In genomic region chr19:58439576-58440554, GRCh38 we compare ENCODE assay signal across 8 cellular contexts. TPM values are rescaled to one million over a fixed set of nuclear protein-coding genes. Genes with fewer than 3 reads are reported as not detected.
DNase-seq lines count a peak whose midpoint lies in the region; ATAC-seq, FAIRE-seq and TF ChIP-seq lines count a peak whose summit lies in the region.

ZNF132 (minus strand) TSS chr19:58440153; CDS start chr19:58439821, 332 bp downstream.

- H4K8ac ChIP-seq in H1 (ENCODE audit: extremely low read depth, insufficient read depth, low read length) (peak within 1 kb of the TSS; percentile 81), mesenchymal stem cell (ENCODE audit: low read length) (peak within 1 kb of the TSS; percentile 99)

- H4K20me1 ChIP-seq in H1 (replicated peaks in 1 of 2; ENCODE audit: control insufficient read depth in 1 of 2, insufficient read depth in 2 of 2, low read length in 2 of 2) = no peaks in the 10 kb centered on the region

- POLR2A ChIA-PET in H1 (lab: Charles Lee; ENCODE audit: partially characterized antibody) = interaction anchor here (0.5 to 2.6 kb wide), 6 partner anchors 12 to 80 kb away, joined by 3 to 13 read pairs (median 3); partner anchors contain the start of genes ZBTB45, ZNF324B and ZNF584

- CTCF ChIA-PET in H1 (lab: Charles Lee; ENCODE audit: partially characterized antibody) = interaction anchor here (0.8 kb wide), 1 partner anchor 11 kb away, joined by 3 read pairs; the partner anchor contains the start of gene ZNF324B

- H3K4me3 ChIP-seq in H1 (ENCODE audit: extremely low read depth in 1 of 4, insufficient read depth in 2 of 4, low read depth in 3 of 4, low read length in 4 of 4) (peak within 1 kb of the TSS; percentile 82 to 96 (median 90)), mesenchymal stem cell (ENCODE audit: insufficient read depth in 1 of 2, low read depth in 1 of 2, low read length in 2 of 2) (peak within 1 kb of the TSS; percentile 82 to 97)

- H2BK5ac ChIP-seq in H1 (ENCODE audit: low read depth, low read length) (peak within 1 kb of the TSS; percentile 76), mesenchymal stem cell (ENCODE audit: low read depth, low read length, poor library complexity, severe bottlenecking) (peak within 1 kb of the TSS; percentile 33)

- H2BK15ac ChIP-seq in H1 (ENCODE audit: low read length) = no peak within 1 kb of the TSS
- H2BK15ac ChIP-seq in mesenchymal stem cell (ENCODE audit: low read depth, poor library complexity, severe bottlenecking) = peak within 1 kb of the TSS; percentile 44

- no peaks in the 10 kb centered on the region for H3K79me2 ChIP-seq in H1 (ENCODE audit: control insufficient read depth in 1 of 2, insufficient read depth in 2 of 2, low read length in 2 of 2)

- peak within 1 kb of the TSS; percentile 23 for H4K91ac ChIP-seq in H1 (replicated peaks; ENCODE audit: insufficient read length, low read length)
- H4K91ac ChIP-seq in mesenchymal stem cell (ENCODE audit: low read length) = peak within 1 kb of the TSS; percentile 57

- H3K4me2 ChIP-seq in H1 (ENCODE audit: insufficient read depth in 1 of 2, low read depth in 2 of 2, low read length in 2 of 2) = peak within 1 kb of the TSS; percentile 85 to 96
- peak within 1 kb of the TSS; percentile 71 for H3K4me2 ChIP-seq in mesenchymal stem cell (ENCODE audit: low read length, poor library complexity, severe bottlenecking)

- 12% methylated on average over 59 of the region's 59 CpGs; no CpG with 5 or more reads in 1 of the 2 experiments for WGBS in H1 (ENCODE audit: extremely low coverage in 1 of 2, insufficient coverage in 1 of 2, insufficient read length in 1 of 2, insufficient replicate concordance in 2 of 2, low coverage in 1 of 2, low lambda C conversion rate in 2 of 2, missing lambda C conversion rate in 1 of 2), 2 experiments
- 39% methylated on average over 59 of the region's 59 CpGs for WGBS in mesenchymal stem cell

- peaks cover 20 to 27% of the 10 kb centered on the region in 2 experiments for H3K9me3 ChIP-seq in H1 (ENCODE audit: insufficient read depth in 2 of 2, low read depth in 1 of 2, low read length in 1 of 2)
- peaks cover 42% of the 10 kb centered on the region for H3K9me3 ChIP-seq in mesenchymal stem cell (ENCODE audit: control insufficient read depth, low read length)

- H3K27ac ChIP-seq in H1 (ENCODE audit: low read depth, low read length) = peak within 1 kb of the TSS; percentile 60; the same call in 1 of the 2 replicates
- peak within 1 kb of the TSS; percentile 66 for H3K27ac ChIP-seq in mesenchymal stem cell (ENCODE audit: low read length, poor library complexity, severe bottlenecking)

- H3K36me3 ChIP-seq in H1 (ENCODE audit: control insufficient read depth in 2 of 4, insufficient read depth in 4 of 4, low read length in 3 of 4) = peaks cover 0 to 21% (median 14%) of the 10 kb centered on the region in 4 experiments; a peak in 6 of 8 replicates
- peaks cover 21 to 32% of the 10 kb centered on the region in 2 experiments for H3K36me3 ChIP-seq in mesenchymal stem cell (ENCODE audit: control insufficient read depth in 1 of 2, insufficient read depth in 2 of 2, low read depth in 1 of 2, low read length in 2 of 2)

- no peak within 1 kb of the TSS for H2BK20ac ChIP-seq in H1 (ENCODE audit: low read length)

- no peak within 1 kb of the TSS for H2BK120ac ChIP-seq in H1 (replicated peaks; ENCODE audit: low read depth, low read length)
- no peak within 1 kb of the TSS for H2BK120ac ChIP-seq in mesenchymal stem cell (ENCODE audit: low read depth, low read length)

- H2AK5ac ChIP-seq in H1 (ENCODE audit: low read depth, low read length) = no peak within 1 kb of the TSS
- peak within 1 kb of the TSS; percentile 2 for H2AK5ac ChIP-seq in mesenchymal stem cell (ENCODE audit: low read length, severe bottlenecking)

- peaks cover 9% of the 10 kb centered on the region; the same call in 1 of the 2 replicates for H3K23me2 ChIP-seq in H1 (ENCODE audit: low read depth, low read length)

- peak within 1 kb of the TSS; percentile 25 for H4K5ac ChIP-seq in H1 (ENCODE audit: insufficient read length, low read depth, low read length)

- H2AFZ ChIP-seq in H1 (ENCODE audit: low read length) (peak within 1 kb of the TSS; percentile 87; the same call in 1 of the 2 replicates), mesenchymal stem cell (ENCODE audit: low read depth, low read length) (peak within 1 kb of the TSS; percentile 69)

- no peak within 1 kb of the TSS for H3K23ac ChIP-seq in H1 (ENCODE audit: insufficient read length)
- no peak within 1 kb of the TSS for H3K23ac ChIP-seq in mesenchymal stem cell (ENCODE audit: low read length in 2 of 2)

- no peak for TF ChIP-seq RAD21 in H1 (IDR thresholded peaks at IDR 0.05 in 1 of 2, conservative IDR thresholded peaks at IDR 0.05 in 1 of 2; ENCODE audit: low read depth in 2 of 2, low read length in 2 of 2)

- H3K14ac ChIP-seq in H1 (ENCODE audit: insufficient read length) (no peak within 1 kb of the TSS), mesenchymal stem cell (ENCODE audit: low read length in 2 of 2) (peak within 1 kb of the TSS in 1 of 2 experiments; percentile 78)

- no peak within 1 kb of the TSS for H3K4ac ChIP-seq in H1 (replicated peaks; ENCODE audit: insufficient read length, low read depth, low read length)
- peak within 1 kb of the TSS; percentile 42 to 49 for H3K4ac ChIP-seq in mesenchymal stem cell (ENCODE audit: low read depth in 1 of 2, low read length in 2 of 2)

- peak; percentile 91 for DNase-seq in NCI-H2227 treated with DMSO at 0.1 percent for 48 hours (lab: John Stamatoyannopoulos, UW)
- DNase-seq in activated CD8-positive, alpha-beta memory T cell treated with anti-CD3 and anti-CD28 coated beads for 48 hours (ENCODE audit: low read depth in 2 of 3, low spot score in 2 of 3) = peak; percentile 63 to 88 (median 80)
- peak; percentile 78 to 98 for DNase-seq in H1 (ENCODE audit: low read depth in 1 of 2, low spot score in 2 of 2)
- peak; percentile 99 for DNase-seq in mesenchymal stem cell
- DNase-seq in stimulated activated CD4-positive, alpha-beta T cell treated with anti-CD3 and anti-CD28 coated beads, TNF-alpha, amount 100 ng/mL, for 48 hours (ENCODE audit: low read depth in 3 of 3) = peak; percentile 86 to 94 (median 86)
- DNase-seq in SKM-1 treated with dmso at 0.1 percent for 144 hours (lab: John Stamatoyannopoulos, UW; ENCODE audit: unreplicated experiment) = no peak

- peak; percentile 99 for FAIRE-seq in H1 (lab: Jason Lieb, UNC)

- TF ChIP-seq POLR2A in GM18505 (IDR thresholded peaks at IDR 0.05; ENCODE audit: borderline replicate concordance, extremely low read depth, insufficient read depth, insufficient read length) (peak; percentile 71), H1 (IDR thresholded peaks at IDR 0.05; ENCODE audit: control extremely low read depth in 1 of 2, low read depth in 2 of 2, low read length in 2 of 2) (peak in 1 of 2 experiments; percentile 60; a peak in 2 of 3 replicates)

- H3K9ac ChIP-seq in H1 (replicated peaks in 1 of 4; ENCODE audit: extremely low read depth in 1 of 4, low read depth in 3 of 4, low read length in 3 of 4) = peak within 1 kb of the TSS in 3 of 4 experiments; percentile 51 to 63 (median 62); a peak in 5 of 7 replicates
- H3K9ac ChIP-seq in mesenchymal stem cell (ENCODE audit: low read length) = peak within 1 kb of the TSS; percentile 93

- TF ChIP-seq EP300 in H1 (IDR thresholded peaks at IDR 0.05; ENCODE audit: borderline replicate concordance in 1 of 2, low read depth in 2 of 2, low read length in 2 of 2) = no peak

- no peak for TF ChIP-seq CTCF in H1 (IDR thresholded peaks at IDR 0.05; ENCODE audit: control extremely low read depth in 1 of 3, insufficient read depth in 1 of 3, low read depth in 1 of 3, low read length in 3 of 3)

- no peak within 1 kb of the TSS for H2BK12ac ChIP-seq in H1 (ENCODE audit: low read depth, low read length)
- no peak within 1 kb of the TSS for H2BK12ac ChIP-seq in mesenchymal stem cell (ENCODE audit: low read length in 2 of 2)

- no peak within 1 kb of the TSS for H3K56ac ChIP-seq in H1 (replicated peaks; ENCODE audit: insufficient read length, low read depth, low read length)

- H3K4me1 ChIP-seq in H1 (replicated peaks in 1 of 4; ENCODE audit: control insufficient read depth in 3 of 4, insufficient read depth in 4 of 4, low read length in 3 of 4) (peaks cover 0 to 5% (median 3%) of the 10 kb centered on the region in 4 experiments; a peak in 4 of 7 replicates), mesenchymal stem cell (ENCODE audit: control insufficient read depth, insufficient read depth, low read depth, low read length) (peaks cover 14% of the 10 kb centered on the region)

- H3K79me1 ChIP-seq in H1 (ENCODE audit: low read depth, low read length) (0 out of 2 replicates have a peak, but pooled peaks cover 2% of the 10 kb centered on the region), mesenchymal stem cell (replicated peaks; ENCODE audit: low read length, poor library complexity, severe bottlenecking) (peaks cover 11% of the 10 kb centered on the region)

- H3K27me3 ChIP-seq in H1 (replicated peaks in 1 of 4; ENCODE audit: control insufficient read depth in 3 of 4, extremely low read depth in 1 of 4, insufficient read depth in 3 of 4, low read length in 3 of 4) (peaks cover 0 to 8% (median 2%) of the 10 kb centered on the region in 4 experiments; a peak in 4 of 7 replicates), mesenchymal stem cell (ENCODE audit: control insufficient read depth in 1 of 2, insufficient read depth in 1 of 2, low read length in 2 of 2) (no peaks in the 10 kb centered on the region)

- ATAC-seq in GM18505 (IDR thresholded peaks at IDR 0.05; ENCODE audit: unreplicated experiment) (peak; percentile 95), HG02943 (IDR thresholded peaks at IDR 0.05; ENCODE audit: low read depth, unreplicated experiment) (peak; percentile 90)

- H3K18ac ChIP-seq in H1 (ENCODE audit: extremely low read depth, low read length) (peak within 1 kb of the TSS; percentile 65), mesenchymal stem cell (ENCODE audit: low read depth in 1 of 2, low read length in 2 of 2) (peak within 1 kb of the TSS; percentile 44 to 48)

TF ChIP-seq in H1, 55 proteins besides CTCF, POLR2A, EP300 and RAD21 (continues in another document):
- peak; percentile 20 for TF ChIP-seq SAP30 (IDR thresholded peaks at IDR 0.05; ENCODE audit: insufficient read depth, insufficient replicate concordance, low read length)
- no peak for TF ChIP-seq POU5F1 (IDR thresholded peaks at IDR 0.05; ENCODE audit: low read depth, low read length)
- peak; percentile 65; the same call in 1 of the 2 replicates for TF ChIP-seq SP1 (IDR thresholded peaks at IDR 0.05; ENCODE audit: low read depth, low read length)

RNA-seq across cellular contexts. Expression of gene ZNF132, which starts in this region (rescaled TPM):
- total RNA-seq in H1 (2021; fragmentation: NEBNext Ultra II Directional; extraction: Animal tissue kit (Norgen Biotek cat#: 25700)) = 1.5 and 1.9 TPM in 2 replicates
- 0.86 and 0.89 TPM in 2 replicates for polyA plus RNA-seq in H1 (2011; rRNA removed)
- 1.1 TPM for polyA plus RNA-seq in H1 (2011; cell fraction: cytosol; rRNA removed)
- 2.5 TPM for polyA plus RNA-seq in H1 (2011; cell fraction: nucleus; rRNA removed)
- 2.0 to 2.5 TPM (median 2.1 TPM) in 4 replicates for polyA plus RNA-seq in H1 (2012, experiment 1 of 2)
- 0.70 TPM for polyA plus RNA-seq in H1 (2012, experiment 2 of 2)
- 1.3 TPM for polyA plus RNA-seq in H1 (2013, experiment 1 of 2)
- polyA plus RNA-seq in H1 (2013, experiment 2 of 2) = 1.1 TPM
- polyA minus RNA-seq in H1 (2011; rRNA and poly(A)+ RNA removed) = 11.4 and 12.7 TPM in 2 replicates
- polyA minus RNA-seq in H1 (2011; cell fraction: cytosol; rRNA and poly(A)+ RNA removed) = 3.9 TPM
- polyA minus RNA-seq in H1 (2011; cell fraction: nucleus; rRNA and poly(A)+ RNA removed) = 19.5 TPM
- 0.68 TPM for polyA plus RNA-seq in mesenchymal stem cell (2013, experiment 1 of 2)
- 0.60 TPM for polyA plus RNA-seq in mesenchymal stem cell (2013, experiment 2 of 2)
